In genomic region chr17:81683208-81683583, GRCh38 we compare ENCODE assay signal across 8 cellular contexts. TPM values are rescaled to one million over a fixed set of nuclear protein-coding genes. Genes with fewer than 3 reads are reported as not detected.
DNase-seq lines count a peak whose midpoint lies in the region; ATAC-seq and TF ChIP-seq lines count a peak whose summit lies in the region.

No MANE protein-coding gene starts in this region.

- H3K9me3 Mint-ChIP-seq in CD4-positive, alpha-beta memory T cell = peaks cover 0 to 3% (median 0%) of the 10 kb centered on the region in 8 donors
- H3K9me3 Mint-ChIP-seq in neural progenitor cell = no peaks in the 10 kb centered on the region

- peaks cover 20 to 52% (median 27%) of the 10 kb centered on the region in 4 donors for H3K4me1 Mint-ChIP-seq in CD4-positive, alpha-beta memory T cell
- peaks cover 23% of the 10 kb centered on the region for H3K4me1 Mint-ChIP-seq in neural progenitor cell

- peaks cover 31% of the 10 kb centered on the region for H3K4me1 ChIP-seq in CD4-positive, alpha-beta memory T cell (ENCODE audit: insufficient read depth, low read length)
- H3K4me1 ChIP-seq in NT2/D1 (ENCODE audit: insufficient read depth, insufficient read length) (peaks cover 14% of the 10 kb centered on the region), neural progenitor cell (peaks cover 10% of the 10 kb centered on the region)

- H3K36me3 ChIP-seq in CD4-positive, alpha-beta memory T cell (ENCODE audit: insufficient read depth, low read length) = peaks cover 23% of the 10 kb centered on the region
- H3K36me3 ChIP-seq in NT2/D1 (ENCODE audit: insufficient read depth, insufficient read length, low read length) = peaks cover 61% of the 10 kb centered on the region
- H3K36me3 ChIP-seq in neural progenitor cell = no peaks in the 10 kb centered on the region

- CTCF ChIA-PET in CD4-positive, alpha-beta memory T cell (lab: Charles Lee; ENCODE audit: partially characterized antibody) = interaction anchor here (0.6 to 2.2 kb wide), 5 partner anchors 8 to 173 kb away, joined by 4 to 6 read pairs (median 4); no protein-coding TSS in a partner anchor

- peak overlapping the region; percentile 80 for H3K4me2 ChIP-seq in neural progenitor cell

- peak overlapping the region; percentile 83 for H3K27ac ChIP-seq in CD4-positive, alpha-beta memory T cell (ENCODE audit: low read depth, low read length)
- no peak overlapping the region for H3K27ac ChIP-seq in neural progenitor cell

- H3F3A ChIP-seq in neural progenitor cell (ENCODE audit: low read depth) = peaks cover 6% of the 10 kb centered on the region

- TF ChIP-seq CTCF in epithelial cell of esophagus (IDR thresholded peaks at IDR 0.05; ENCODE audit: insufficient read depth, low read depth, low read length, missing control alignments) (no peak), neural progenitor cell (IDR thresholded peaks at IDR 0.05) (no peak)

- H3K9ac ChIP-seq in NT2/D1 (ENCODE audit: insufficient read length, low read depth) (peak overlapping the region; percentile 99), neural progenitor cell (peak overlapping the region; percentile 77)

- peak; percentile 2 for ATAC-seq in GM21619 (IDR thresholded peaks at IDR 0.05; ENCODE audit: unreplicated experiment)
- no peak for ATAC-seq in HG03045 (IDR thresholded peaks at IDR 0.05; ENCODE audit: unreplicated experiment)

- H3K27me3 Mint-ChIP-seq in CD4-positive, alpha-beta memory T cell = no peaks in the 10 kb centered on the region
- peaks cover 2% of the 10 kb centered on the region for H3K27me3 Mint-ChIP-seq in neural progenitor cell (ENCODE audit: insufficient read depth, low read depth)

- H3K36me3 Mint-ChIP-seq in CD4-positive, alpha-beta memory T cell = peaks cover 8 to 33% of the 10 kb centered on the region in 2 donors
- peaks cover 5% of the 10 kb centered on the region for H3K36me3 Mint-ChIP-seq in neural progenitor cell

- intact Hi-C loops in CD4-positive, alpha-beta memory T cell (cut with micrococcal nuclease) = loop anchor here (1.0 to 5.0 kb wide), 5 partner anchors 17 to 414 kb away; partner anchors contain the start of genes ACTG1, CCDC137, FASN and MRPL12

- peaks cover 50% of the 10 kb centered on the region for H3K79me2 ChIP-seq in neural progenitor cell (ENCODE audit: low read depth)

- H3K4me3 ChIP-seq in CD4-positive, alpha-beta memory T cell (ENCODE audit: low read length in 2 of 2) = peak overlapping the region; percentile 18 to 93
- H3K4me3 ChIP-seq in NT2/D1 (ENCODE audit: insufficient read length, low read depth) (peak overlapping the region; percentile 97), epithelial cell of esophagus (ENCODE audit: low read length) (peak overlapping the region; percentile 77), neural progenitor cell (peak overlapping the region; percentile 74)

- DNase-seq in CD4-positive, alpha-beta memory T cell = no peak
- DNase-seq in NT2/D1 (ENCODE audit: low read depth, low spot score) (no peak), epithelial cell of esophagus (ENCODE audit: low read depth) (no peak), neural progenitor cell (ENCODE audit: low spot score) (peak; percentile 55), SIG-M5 (lab: John Stamatoyannopoulos, UW) (no peak), SKM-1 treated with dmso at 0.1 percent for 144 hours (lab: John Stamatoyannopoulos, UW; ENCODE audit: unreplicated experiment) (no peak)

- H2AFZ ChIP-seq in neural progenitor cell (replicated peaks) = peak overlapping the region; percentile 29

- H3K4me3 Mint-ChIP-seq in CD4-positive, alpha-beta memory T cell = peak overlapping the region; percentile 94 to 99 (median 97)
- peak overlapping the region; percentile 96 for H3K4me3 Mint-ChIP-seq in neural progenitor cell

- POLR2A ChIA-PET in CD4-positive, alpha-beta memory T cell (lab: Charles Lee; ENCODE audit: partially characterized antibody) = interaction anchor here (0.7 to 4.0 kb wide), 22 partner anchors 8 to 1229 kb away, joined by 3 to 67 read pairs (median 5); partner anchors contain the start of genes CCDC137, FAAP100, MCRIP1 and MRPL12

- no peaks in the 10 kb centered on the region for H3K9me3 ChIP-seq in CD4-positive, alpha-beta memory T cell (ENCODE audit: control insufficient read depth in 1 of 2, low read length in 2 of 2)
- H3K9me3 ChIP-seq in NT2/D1 (ENCODE audit: insufficient read depth, low read length) (no peaks in the 10 kb centered on the region), neural progenitor cell (ENCODE audit: low read depth) (no peaks in the 10 kb centered on the region)

- no peaks in the 10 kb centered on the region for H3K27me3 ChIP-seq in CD4-positive, alpha-beta memory T cell (ENCODE audit: insufficient read depth, low read length)
- no peaks in the 10 kb centered on the region for H3K27me3 ChIP-seq in NT2/D1 (ENCODE audit: insufficient read depth, insufficient read length)
- no peaks in the 10 kb centered on the region for H3K27me3 ChIP-seq in neural progenitor cell

- H3K27ac Mint-ChIP-seq in CD4-positive, alpha-beta memory T cell = peak overlapping the region; percentile 63 to 97 (median 79)
- peak overlapping the region; percentile 84 for H3K27ac Mint-ChIP-seq in neural progenitor cell

- peaks cover 27% of the 10 kb centered on the region for H4K20me1 ChIP-seq in neural progenitor cell (ENCODE audit: low read depth)

RNA-seq across cellular contexts. Expression of gene ARL16, which starts 0.4 kb away (rescaled TPM):
- 10 to 100 TPM; 25.9 to 27.7 TPM for total RNA-seq in CD4-positive, alpha-beta memory T cell
- 10 to 100 TPM; 25.3 to 45.5 TPM for polyA plus RNA-seq in CD4-positive, alpha-beta memory T cell
- 31.2 and 40.3 TPM in 2 replicates for total RNA-seq in neural progenitor cell (ENCODE audit: low replicate concordance)

RNA-seq across cellular contexts. Expression of gene HGS, which starts 0.6 kb away (rescaled TPM):
- total RNA-seq in CD4-positive, alpha-beta memory T cell = 100 to 1,000 TPM; 182 to 206 TPM
- polyA plus RNA-seq in CD4-positive, alpha-beta memory T cell = 10 to 100 TPM; 18.9 to 46.4 TPM
- 46.2 and 79.3 TPM in 2 replicates for total RNA-seq in neural progenitor cell (ENCODE audit: low replicate concordance)

RNA-seq across cellular contexts. Expression of gene CCDC137, which starts 16.7 kb away (rescaled TPM):
- total RNA-seq in CD4-positive, alpha-beta memory T cell = 10 to 100 TPM; 28.0 to 29.3 TPM
- 10 to 100 TPM in 1 of 2 donors, 1 to 10 TPM in 1; 5.3 to 17.0 TPM for polyA plus RNA-seq in CD4-positive, alpha-beta memory T cell
- total RNA-seq in neural progenitor cell (ENCODE audit: low replicate concordance) = 22.4 and 27.8 TPM in 2 replicates

RNA-seq across cellular contexts. Expression of gene OXLD1, which starts 16.8 kb away (rescaled TPM):
- 10 to 100 TPM; 52.5 to 60.8 TPM for total RNA-seq in CD4-positive, alpha-beta memory T cell
- 10 to 100 TPM; 68.8 to 83.2 TPM for polyA plus RNA-seq in CD4-positive, alpha-beta memory T cell
- total RNA-seq in neural progenitor cell (ENCODE audit: low replicate concordance) = 11.9 and 51.4 TPM in 2 replicates

RNA-seq across cellular contexts. Expression of gene MRPL12, which starts 20.0 kb away (rescaled TPM):
- 10 to 100 TPM; 21.9 to 25.6 TPM for total RNA-seq in CD4-positive, alpha-beta memory T cell
- polyA plus RNA-seq in CD4-positive, alpha-beta memory T cell = 10 to 100 TPM; 42.5 to 47.5 TPM
- 13.2 and 30.9 TPM in 2 replicates for total RNA-seq in neural progenitor cell (ENCODE audit: low replicate concordance)
